Comparison of ENCODE assay signal across 1 cellular context in genomic region chr20:1280421-1281102, GRCh38.
TF ChIP-seq lines count a peak whose summit lies in the region.

No MANE protein-coding gene starts in this region.

TF ChIP-seq in IMR-90, 13 proteins besides CTCF, POLR2A, EP300 and RAD21 (continued from another document):
- TF ChIP-seq, protein P1, sequence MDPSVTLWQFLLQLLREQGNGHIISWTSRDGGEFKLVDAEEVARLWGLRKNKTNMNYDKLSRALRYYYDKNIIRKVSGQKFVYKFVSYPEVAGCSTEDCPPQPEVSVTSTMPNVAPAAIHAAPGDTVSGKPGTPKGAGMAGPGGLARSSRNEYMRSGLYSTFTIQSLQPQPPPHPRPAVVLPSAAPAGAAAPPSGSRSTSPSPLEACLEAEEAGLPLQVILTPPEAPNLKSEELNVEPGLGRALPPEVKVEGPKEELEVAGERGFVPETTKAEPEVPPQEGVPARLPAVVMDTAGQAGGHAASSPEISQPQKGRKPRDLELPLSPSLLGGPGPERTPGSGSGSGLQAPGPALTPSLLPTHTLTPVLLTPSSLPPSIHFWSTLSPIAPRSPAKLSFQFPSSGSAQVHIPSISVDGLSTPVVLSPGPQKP (IDR thresholded peaks at IDR 0.05; ENCODE audit: borderline replicate concordance, low read depth, low read length), result no peak
- TF ChIP-seq CHD1 (IDR thresholded peaks at IDR 0.05; ENCODE audit: low read depth, low read length) (no peak), USF2 (IDR thresholded peaks at IDR 0.05; ENCODE audit: low read depth, low read length) (no peak), MAZ (IDR thresholded peaks at IDR 0.05; ENCODE audit: borderline replicate concordance, low read depth, low read length) (no peak), BHLHE40 (IDR thresholded peaks at IDR 0.05; ENCODE audit: low read depth, low read length) (no peak), RCOR1 (IDR thresholded peaks at IDR 0.05; ENCODE audit: insufficient replicate concordance, low read length) (no peak), CEBPB (IDR thresholded peaks at IDR 0.05; ENCODE audit: low read depth, low read length) (no peak), MXI1 (IDR thresholded peaks at IDR 0.05; ENCODE audit: borderline replicate concordance, low read depth, low read length) (no peak), NFE2L2 (IDR thresholded peaks at IDR 0.05; ENCODE audit: low read depth, low read length) (no peak), SMC3 (IDR thresholded peaks at IDR 0.05; ENCODE audit: low read depth, low read length) (no peak)
